20 cellular contexts compared by ENCODE assay signal in genomic region chr15:67571643-67572415, GRCh38. TPM values are rescaled to one million over a fixed set of nuclear protein-coding genes. Genes with fewer than 3 reads are reported as not detected.
DNase-seq lines count a peak whose midpoint lies in the region; ATAC-seq, FAIRE-seq and TF ChIP-seq lines count a peak whose summit lies in the region.
"Had no signal": no experiment of that assay in that cellular context is flagged by ENCODE, and none has a peak within 500 bp of the region (broad histone marks: within the 10 kb centered on the region; RNA-seq: fewer than 3 reads in every experiment).

No MANE protein-coding gene starts in this region.

- BruUV-seq in HepG2 (replicated peaks; lab: Mats Ljungman, UMichigan): no TSS peak

- TF ChIP-seq RAD21 in HepG2 (CRISPR knock-in tag; IDR thresholded peaks at IDR 0.05): no peak

- H3K9me3 Mint-ChIP-seq in osteocyte (ENCODE audit: unreplicated experiment): no peaks in the 10 kb centered on the region

- ATAC-seq in HepG2: no peak
- ATAC-seq in right lobe of liver: no peak
- peak; percentile 86 for ATAC-seq in mucosa of descending colon
- no peak for ATAC-seq in GM21423 (IDR thresholded peaks at IDR 0.05; ENCODE audit: unreplicated experiment)

- no peaks in the 10 kb centered on the region for H3K27me3 ChIP-seq in HepG2 (ENCODE audit: control insufficient read depth in 1 of 2, insufficient read depth in 2 of 2, low read length in 2 of 2)
- H3K27me3 ChIP-seq in right lobe of liver: no peaks in the 10 kb centered on the region
- no peaks in the 10 kb centered on the region for H3K27me3 ChIP-seq in colonic mucosa
- H3K27me3 ChIP-seq: BLaER1 treated with 17β-estradiol and CSF1 and Interleukin-3, amounts not matched to agents 10 nM and 100 nM had no signal

- 0 out of 2 replicates have a peak, but pooled peaks have one; percentile 11 for TF ChIP-seq CTCF in HepG2 (CRISPR knock-in tag; IDR thresholded peaks at IDR 0.05)
- TF ChIP-seq CTCF in right lobe of liver (IDR thresholded peaks at IDR 0.05): no peak
- no peak for TF ChIP-seq CTCF in colonic mucosa (IDR thresholded peaks at IDR 0.05)
- no peak for TF ChIP-seq CTCF in mucosa of descending colon (IDR thresholded peaks at IDR 0.05)
- no peak for TF ChIP-seq CTCF in osteocyte (IDR thresholded peaks at IDR 0.05)

- no peak overlapping the region for H2AFZ ChIP-seq in HepG2 (ENCODE audit: low read length)

- H3K4me1 ChIP-seq in HepG2 (ENCODE audit: insufficient read depth, low read length) (no peaks in the 10 kb centered on the region), right lobe of liver (no peaks in the 10 kb centered on the region), colonic mucosa (no peaks in the 10 kb centered on the region), mucosa of descending colon (ENCODE audit: low read depth) (peaks cover 24% of the 10 kb centered on the region)

- DNase-seq in HepG2 (ENCODE audit: low spot score) (peak; percentile 4), right lobe of liver (no peak), colonic mucosa (peak; percentile 52), mucosa of descending colon (peak; percentile 57 to 59 (median 58)), hepatic stellate cell (ENCODE audit: low spot score) (no peak), osteocyte (ENCODE audit: extremely low spot score, unreplicated experiment) (no peak), NCI-H748 (lab: John Stamatoyannopoulos, UW; ENCODE audit: unreplicated experiment) (no peak)
- DNase-seq: DMS 273 treated with DMSO at 0.1 percent for 48 hours, MM.1S, NCI-H1105 treated with DMSO at 0.1 percent for 48 hours, NCI-H187, NCI-H2171, NCI-H446 treated with DMSO at 0.1 percent for 48 hours, NCI-H82, SHP77 had no signal

- no peaks in the 10 kb centered on the region for H4K20me1 ChIP-seq in HepG2 (ENCODE audit: insufficient read depth, low read length)
- H4K20me1 ChIP-seq: BLaER1 treated with 17β-estradiol and CSF1 and Interleukin-3, amounts not matched to agents 10 nM and 100 nM had no signal

- H3K4me3 ChIP-seq in HepG2 (replicated peaks in 1 of 3; ENCODE audit: insufficient read depth in 1 of 3, low read depth in 2 of 3, low read length in 3 of 3): no peak overlapping the region
- H3K4me3 ChIP-seq in right lobe of liver: no peak overlapping the region
- H3K4me3 ChIP-seq in colonic mucosa: no peak overlapping the region
- H3K4me3 ChIP-seq in mucosa of descending colon: no peak overlapping the region
- H3K4me3 ChIP-seq: BLaER1 treated with 17β-estradiol and CSF1 and Interleukin-3, amounts not matched to agents 10 nM and 100 nM had no signal

- WGBS in HepG2 (ENCODE audit: low lambda C conversion rate): 91% methylated on average over 5 of the region's 5 CpGs
- WGBS in right lobe of liver (ENCODE audit: insufficient coverage, low coverage, low lambda C conversion rate, missing lambda C conversion rate): 90% methylated on average over 5 of the region's 5 CpGs

- intact Hi-C loops in HepG2 (cut with micrococcal nuclease; ENCODE audit: unreplicated experiment): no loop called here
- intact Hi-C loops in right lobe of liver (cut with DNase I): no loop called here
- intact Hi-C loops in colonic mucosa (cut with DNase I): no loop called here
- intact Hi-C loops in mucosa of descending colon (cut with DNase I, micrococcal nuclease): no loop called here

- H3K4me3 Mint-ChIP-seq in osteocyte (ENCODE audit: unreplicated experiment): no peak overlapping the region

- H3K36me3 ChIP-seq in HepG2 (replicated peaks in 1 of 2; ENCODE audit: control insufficient read depth in 1 of 2, insufficient read depth in 2 of 2, low read length in 2 of 2) (no peaks in the 10 kb centered on the region; a peak in 1 of 5 replicates), right lobe of liver (no peaks in the 10 kb centered on the region), colonic mucosa (no peaks in the 10 kb centered on the region), mucosa of descending colon (ENCODE audit: low read depth) (no peaks in the 10 kb centered on the region)

- H3K27ac ChIP-seq in HepG2 (ENCODE audit: extremely low read length, insufficient read depth, low read length): no peak overlapping the region
- no peak overlapping the region for H3K27ac ChIP-seq in right lobe of liver
- peak overlapping the region; percentile 88 for H3K27ac ChIP-seq in colonic mucosa
- H3K27ac ChIP-seq: 22Rv1; BLaER1 treated with 17β-estradiol and CSF1 and Interleukin-3, amounts not matched to agents 10 nM and 100 nM; KMS-11 had no signal

- H3K27ac Mint-ChIP-seq in osteocyte (ENCODE audit: unreplicated experiment): no peak overlapping the region

- TF ChIP-seq POLR2A in HepG2 (IDR thresholded peaks at IDR 0.05; ENCODE audit: insufficient read depth in 1 of 2, low read depth in 2 of 2, low read length in 2 of 2) (no peak), right lobe of liver (IDR thresholded peaks at IDR 0.05) (no peak)

- no peak for FAIRE-seq in HepG2 (lab: Jason Lieb, UNC)
- FAIRE-seq: RCC 7860 had no signal

- H3K9me3 ChIP-seq in HepG2 (ENCODE audit: low read length) (no peaks in the 10 kb centered on the region), right lobe of liver (no peaks in the 10 kb centered on the region), colonic mucosa (no peaks in the 10 kb centered on the region), mucosa of descending colon (no peaks in the 10 kb centered on the region)
- H3K9me3 ChIP-seq: BLaER1 treated with 17β-estradiol and CSF1 and Interleukin-3, amounts not matched to agents 10 nM and 100 nM had no signal

- H3K79me2 ChIP-seq in HepG2 (ENCODE audit: insufficient read depth, low read length): no peaks in the 10 kb centered on the region

- H3K4me2 ChIP-seq in HepG2 (ENCODE audit: low read depth, low read length): no peak overlapping the region
- H3K4me2 ChIP-seq: BLaER1 treated with 17β-estradiol and CSF1 and Interleukin-3, amounts not matched to agents 10 nM and 100 nM; KMS-11 had no signal

- in situ Hi-C loops in HepG2 (cut with HindIII; ENCODE audit: extremely low pct_ligation_motif_present, low pct_unique_long_range_greater_than_20kb): no loop called here

- no peaks in the 10 kb centered on the region for H3K27me3 Mint-ChIP-seq in osteocyte (ENCODE audit: unreplicated experiment)

- CTCF ChIA-PET in HepG2 (lab: Yijun Ruan, JAX; ENCODE audit: low intra/inter-chr PET ratio, low total read pairs): no interaction called here

- peaks cover 27% of the 10 kb centered on the region for H3K36me3 Mint-ChIP-seq in osteocyte (ENCODE audit: unreplicated experiment)

- POLR2A ChIA-PET in HepG2 (lab: Yijun Ruan, JAX): no interaction called here

- H3K9ac ChIP-seq in HepG2 (ENCODE audit: insufficient read depth, low read depth, low read length) (no peak overlapping the region), colonic mucosa (ENCODE audit: low read depth in 2 of 2, low read length in 2 of 2) (peak overlapping the region in 1 of 2 donors; percentile 73)
- H3K9ac ChIP-seq: BLaER1 treated with 17β-estradiol and CSF1 and Interleukin-3, amounts not matched to agents 10 nM and 100 nM; KMS-11 had no signal

- no peak for TF ChIP-seq EP300 in HepG2 (IDR thresholded peaks at IDR 0.05; ENCODE audit: low read depth in 2 of 2, low read length in 2 of 2)
- no peak for TF ChIP-seq EP300 in HepG2 (CRISPR knock-in tag; IDR thresholded peaks at IDR 0.05; ENCODE audit: borderline replicate concordance)

- no peaks in the 10 kb centered on the region for H3K4me1 Mint-ChIP-seq in osteocyte (ENCODE audit: unreplicated experiment)

RNA-seq across cellular contexts. Expression of gene MAP2K5, which starts 29.3 kb away (rescaled TPM):
- total RNA-seq in HepG2 (2016; rRNA removed; fragmentation: Illumina TruSeq; extraction: Trizol) (4.3 and 6.3 TPM in 2 replicates), right lobe of liver (10 to 100 TPM in 1 of 6 experiments, 1 to 10 TPM in 5; 5.0 to 11.6 (median 8.8) TPM), colonic mucosa (10 to 100 TPM; 19.1 to 20.2 TPM), mucosa of descending colon (10 to 100 TPM; 26.4 to 36.4 (median 30.3) TPM), osteocyte (26.1 and 26.9 TPM in 2 replicates)
- 8.3 and 9.2 TPM in 2 replicates for total RNA-seq in HepG2 (2016; cell fraction: cytosol; rRNA removed; fragmentation: Illumina TruSeq; extraction: Trizol; ENCODE audit: low read depth)
- total RNA-seq in HepG2 (2016; cell fraction: insoluble cytoplasmic fraction; rRNA removed; fragmentation: Illumina TruSeq; extraction: Trizol): 3.3 and 5.6 TPM in 2 replicates
- 5.7 and 7.1 TPM in 2 replicates for total RNA-seq in HepG2 (2016; cell fraction: membrane; rRNA removed; fragmentation: Illumina TruSeq; extraction: Trizol)
- 7.3 and 10.3 TPM in 2 replicates for total RNA-seq in HepG2 (2016; cell fraction: nucleus; rRNA removed; fragmentation: Illumina TruSeq; extraction: Trizol)
- 3.2 and 4.0 TPM in 2 replicates for polyA plus RNA-seq in HepG2 (2011; rRNA removed)
- 2.4 and 2.5 TPM in 2 replicates for polyA plus RNA-seq in HepG2 (2011; cell fraction: cytosol; rRNA removed)
- polyA plus RNA-seq in HepG2 (2011; cell fraction: nucleus; rRNA removed): 8.1 and 8.7 TPM in 2 replicates
- polyA plus RNA-seq in HepG2 (2012): 12.6 and 13.6 TPM in 2 replicates
- polyA plus RNA-seq in HepG2 (2016; cell fraction: cytosol; fragmentation: Illumina TruSeq; extraction: Trizol; ENCODE audit: low read depth): 3.4 and 3.9 TPM in 2 replicates
- 10.6 and 10.7 TPM in 2 replicates for polyA plus RNA-seq in HepG2 (2016; cell fraction: insoluble cytoplasmic fraction; fragmentation: Illumina TruSeq; extraction: Trizol; ENCODE audit: low read depth)
- 7.3 TPM in 2 replicates for polyA plus RNA-seq in HepG2 (2016; cell fraction: membrane; fragmentation: Illumina TruSeq; extraction: Trizol; ENCODE audit: low read depth)
- polyA plus RNA-seq in HepG2 (2016; cell fraction: nucleus; fragmentation: Illumina TruSeq; extraction: Trizol; ENCODE audit: insufficient read depth, low read depth): 9.9 and 12.6 TPM in 2 replicates
- polyA minus RNA-seq in HepG2 (2011; rRNA and poly(A)+ RNA removed; ENCODE audit: low replicate concordance): 7.5 and 17.7 TPM in 2 replicates
- polyA minus RNA-seq in HepG2 (2011; cell fraction: cytosol; rRNA and poly(A)+ RNA removed): 4.9 and 7.3 TPM in 2 replicates
- 24.7 and 28.5 TPM in 2 replicates for polyA minus RNA-seq in HepG2 (2011; cell fraction: nucleus; rRNA and poly(A)+ RNA removed)

RNA-seq across cellular contexts. Expression of gene C15orf61, which starts 50.9 kb away (rescaled TPM):
- total RNA-seq in HepG2 (2016; rRNA removed; fragmentation: Illumina TruSeq; extraction: Trizol): 3.3 and 6.6 TPM in 2 replicates
- 9.3 and 10.8 TPM in 2 replicates for total RNA-seq in HepG2 (2016; cell fraction: cytosol; rRNA removed; fragmentation: Illumina TruSeq; extraction: Trizol; ENCODE audit: low read depth)
- total RNA-seq in HepG2 (2016; cell fraction: insoluble cytoplasmic fraction; rRNA removed; fragmentation: Illumina TruSeq; extraction: Trizol): 5.7 and 8.0 TPM in 2 replicates
- total RNA-seq in HepG2 (2016; cell fraction: membrane; rRNA removed; fragmentation: Illumina TruSeq; extraction: Trizol): 11.0 and 12.6 TPM in 2 replicates
- total RNA-seq in HepG2 (2016; cell fraction: nucleus; rRNA removed; fragmentation: Illumina TruSeq; extraction: Trizol): 7.4 and 9.6 TPM in 2 replicates
- 2.1 and 2.2 TPM in 2 replicates for polyA plus RNA-seq in HepG2 (2011; rRNA removed)
- polyA plus RNA-seq in HepG2 (2011; cell fraction: cytosol; rRNA removed): 2.0 and 3.5 TPM in 2 replicates
- 2.5 and 4.0 TPM in 2 replicates for polyA plus RNA-seq in HepG2 (2011; cell fraction: nucleus; rRNA removed)
- polyA plus RNA-seq in HepG2 (2012): 3.3 and 7.5 TPM in 2 replicates
- 16.3 and 18.5 TPM in 2 replicates for polyA plus RNA-seq in HepG2 (2016; cell fraction: cytosol; fragmentation: Illumina TruSeq; extraction: Trizol; ENCODE audit: low read depth)
- polyA plus RNA-seq in HepG2 (2016; cell fraction: insoluble cytoplasmic fraction; fragmentation: Illumina TruSeq; extraction: Trizol; ENCODE audit: low read depth): 4.1 and 6.7 TPM in 2 replicates
- 12.1 and 12.7 TPM in 2 replicates for polyA plus RNA-seq in HepG2 (2016; cell fraction: membrane; fragmentation: Illumina TruSeq; extraction: Trizol; ENCODE audit: low read depth)
- polyA plus RNA-seq in HepG2 (2016; cell fraction: nucleus; fragmentation: Illumina TruSeq; extraction: Trizol; ENCODE audit: insufficient read depth, low read depth): 8.7 and 10.8 TPM in 2 replicates
- 2.5 and 4.0 TPM in 2 replicates for polyA minus RNA-seq in HepG2 (2011; rRNA and poly(A)+ RNA removed; ENCODE audit: low replicate concordance)
- 1.6 and 2.4 TPM in 2 replicates for polyA minus RNA-seq in HepG2 (2011; cell fraction: cytosol; rRNA and poly(A)+ RNA removed)
- polyA minus RNA-seq in HepG2 (2011; cell fraction: nucleus; rRNA and poly(A)+ RNA removed): 10.1 and 14.8 TPM in 2 replicates
- total RNA-seq in right lobe of liver: 1 to 10 TPM; 1.4 to 3.0 (median 2.3) TPM
- 1 to 10 TPM; 5.4 to 6.2 TPM for total RNA-seq in colonic mucosa
- total RNA-seq in mucosa of descending colon: 1 to 10 TPM; 5.4 to 6.2 (median 6.0) TPM
- total RNA-seq in osteocyte: 4.3 and 4.8 TPM in 2 replicates

Comparison
In these comparisons a context has a peak if more than half of its experiments do, and no peak if none do; other contexts are left out.
1. DNase-seq: peak in HepG2 (single experiment), colonic mucosa (single experiment) and mucosa of descending colon (3 of 3); none in right lobe of liver (0 of 3), hepatic stellate cell (single experiment), osteocyte (single experiment) and NCI-H748 (single experiment).